ENCODE assay signal across 9 cellular contexts in genomic region chr3:53169045-53169831, GRCh38. TPM values are rescaled to one million over a fixed set of nuclear protein-coding genes. Genes with fewer than 3 reads are reported as not detected.
DNase-seq lines count a peak whose midpoint lies in the region; ATAC-seq, FAIRE-seq and TF ChIP-seq lines count a peak whose summit lies in the region.
"Had no signal": no experiment of that assay in that cellular context is flagged by ENCODE, and none has a peak within 500 bp of the region (broad histone marks: within the 10 kb centered on the region; RNA-seq: fewer than 3 reads in every experiment).

No MANE protein-coding gene starts in this region.

- ATAC-seq in right cardiac atrium, result no peak
- ATAC-seq in T-helper 17 cell, result peak; percentile 29
- ATAC-seq in left lung, result peak; percentile 9
- ATAC-seq in upper lobe of right lung, result peak; percentile 43
- ATAC-seq in HG03139 (IDR thresholded peaks at IDR 0.05; ENCODE audit: unreplicated experiment), result no peak

- intact Hi-C loops in left ventricle myocardium inferior (cut with micrococcal nuclease), result no loop called here
- intact Hi-C loops in right cardiac atrium (cut with DNase I), result no loop called here
- intact Hi-C loops in left lung (cut with DNase I), result no loop called here
- intact Hi-C loops in upper lobe of right lung (cut with DNase I), result no loop called here

- peaks cover 54% of the 10 kb centered on the region for H3K4me1 Mint-ChIP-seq in T-helper 17 cell

- peak overlapping the region; percentile 33 for H3K4me3 ChIP-seq in left ventricle myocardium inferior
- H3K4me3 ChIP-seq in right cardiac atrium (ENCODE audit: low read length), result no peak overlapping the region
- H3K4me3 ChIP-seq in left lung, result peak overlapping the region in 1 of 2 donors; percentile 45
- peak overlapping the region; percentile 23 for H3K4me3 ChIP-seq in upper lobe of right lung

- H3K36me3 Mint-ChIP-seq in T-helper 17 cell (ENCODE audit: low read depth), result peaks cover 6% of the 10 kb centered on the region

- H3K4me3 Mint-ChIP-seq in T-helper 17 cell, result peak overlapping the region; percentile 67

- no peak for TF ChIP-seq CTCF in left ventricle myocardium inferior (IDR thresholded peaks at IDR 0.05; ENCODE audit: borderline replicate concordance)
- TF ChIP-seq CTCF in left lung (IDR thresholded peaks at IDR 0.05), result no peak
- TF ChIP-seq CTCF in upper lobe of right lung (IDR thresholded peaks at IDR 0.05), result no peak

- H3K27me3 ChIP-seq in left ventricle myocardium inferior (ENCODE audit: low read depth), result no peaks in the 10 kb centered on the region
- no peaks in the 10 kb centered on the region for H3K27me3 ChIP-seq in right cardiac atrium (ENCODE audit: control insufficient read depth, insufficient read depth)
- no peaks in the 10 kb centered on the region for H3K27me3 ChIP-seq in left lung
- H3K27me3 ChIP-seq in upper lobe of right lung, result no peaks in the 10 kb centered on the region

- H3K27ac ChIP-seq in left ventricle myocardium inferior (replicated peaks), result peak overlapping the region; percentile 36
- no peak overlapping the region for H3K27ac ChIP-seq in right cardiac atrium (ENCODE audit: low read length)
- peak overlapping the region; percentile 53 to 95 for H3K27ac ChIP-seq in left lung
- H3K27ac ChIP-seq in upper lobe of right lung, result peak overlapping the region; percentile 63
- H3K27ac ChIP-seq: C4-2B had no signal

- FAIRE-seq in HTR-8/SVneo (lab: Jason Lieb, UNC), result no peak

- DNase-seq in left ventricle myocardium inferior, result no peak
- DNase-seq in right cardiac atrium, result no peak
- DNase-seq in T-helper 17 cell, result no peak
- peak in 1 of 2 donors; percentile 80 for DNase-seq in left lung
- peak; percentile 76 for DNase-seq in upper lobe of right lung
- no peak for DNase-seq in NCI-H2107 (lab: John Stamatoyannopoulos, UW)
- no peak for DNase-seq in HTR-8/SVneo (ENCODE audit: insufficient read length, low spot score)

- WGBS in right cardiac atrium, result 78% methylated on average over 15 of the region's 15 CpGs

- H3K36me3 ChIP-seq in left ventricle myocardium inferior (no peaks in the 10 kb centered on the region), left lung (peaks cover 0 to 32% of the 10 kb centered on the region in 2 donors), upper lobe of right lung (peaks cover 13% of the 10 kb centered on the region)

- H3K27ac Mint-ChIP-seq in T-helper 17 cell, result peak overlapping the region; percentile 86

- H3K9me3 ChIP-seq in left ventricle myocardium inferior (replicated peaks), result no peaks in the 10 kb centered on the region
- no peaks in the 10 kb centered on the region for H3K9me3 ChIP-seq in right cardiac atrium (ENCODE audit: control insufficient read depth, low read length)
- no peaks in the 10 kb centered on the region for H3K9me3 ChIP-seq in T-helper 17 cell (ENCODE audit: control insufficient read depth, low read length, poor library complexity, severe bottlenecking)
- H3K9me3 ChIP-seq in left lung, result no peaks in the 10 kb centered on the region
- H3K9me3 ChIP-seq in upper lobe of right lung, result no peaks in the 10 kb centered on the region

- H3K27me3 Mint-ChIP-seq in T-helper 17 cell, result no peaks in the 10 kb centered on the region

- H3K4me1 ChIP-seq in left ventricle myocardium inferior, result peaks cover 29% of the 10 kb centered on the region
- H3K4me1 ChIP-seq in right cardiac atrium (ENCODE audit: control insufficient read depth, insufficient read depth, low read length), result peaks cover 7% of the 10 kb centered on the region
- peaks cover 18 to 95% of the 10 kb centered on the region in 2 donors for H3K4me1 ChIP-seq in left lung
- peaks cover 54% of the 10 kb centered on the region for H3K4me1 ChIP-seq in upper lobe of right lung

RNA-seq across cellular contexts. Expression of gene PRKCD, which starts 8.2 kb away (rescaled TPM):
- total RNA-seq in left ventricle myocardium inferior (13.6 TPM), right cardiac atrium (10 to 100 TPM; 26.2 to 34.4 (median 31.3) TPM), T-helper 17 cell (10 to 100 TPM; 27.3 to 35.0 TPM), left lung (10 to 100 TPM; 73.2 to 73.7 TPM), upper lobe of right lung (78.4 TPM)
- polyA plus RNA-seq in right cardiac atrium, result 20.9 TPM

RNA-seq across cellular contexts. Expression of gene RFT1, which starts 39.0 kb away (rescaled TPM):
- total RNA-seq in left ventricle myocardium inferior (9.4 TPM), right cardiac atrium (10 to 100 TPM; 10.6 to 12.9 (median 12.6) TPM), T-helper 17 cell (10 to 100 TPM; 11.9 to 12.2 TPM), left lung (10 to 100 TPM; 24.3 to 28.0 TPM), upper lobe of right lung (20.6 TPM)
- polyA plus RNA-seq in right cardiac atrium, result 7.0 TPM

Comparison
In these comparisons a context has a peak if more than half of its experiments do, and no peak if none do; other contexts are left out.
1. ATAC-seq: peak in T-helper 17 cell (single experiment), left lung (single experiment) and upper lobe of right lung (single experiment); none in right cardiac atrium (0 of 2) and HG03139 (single experiment).